In the genomic region with DNA sequence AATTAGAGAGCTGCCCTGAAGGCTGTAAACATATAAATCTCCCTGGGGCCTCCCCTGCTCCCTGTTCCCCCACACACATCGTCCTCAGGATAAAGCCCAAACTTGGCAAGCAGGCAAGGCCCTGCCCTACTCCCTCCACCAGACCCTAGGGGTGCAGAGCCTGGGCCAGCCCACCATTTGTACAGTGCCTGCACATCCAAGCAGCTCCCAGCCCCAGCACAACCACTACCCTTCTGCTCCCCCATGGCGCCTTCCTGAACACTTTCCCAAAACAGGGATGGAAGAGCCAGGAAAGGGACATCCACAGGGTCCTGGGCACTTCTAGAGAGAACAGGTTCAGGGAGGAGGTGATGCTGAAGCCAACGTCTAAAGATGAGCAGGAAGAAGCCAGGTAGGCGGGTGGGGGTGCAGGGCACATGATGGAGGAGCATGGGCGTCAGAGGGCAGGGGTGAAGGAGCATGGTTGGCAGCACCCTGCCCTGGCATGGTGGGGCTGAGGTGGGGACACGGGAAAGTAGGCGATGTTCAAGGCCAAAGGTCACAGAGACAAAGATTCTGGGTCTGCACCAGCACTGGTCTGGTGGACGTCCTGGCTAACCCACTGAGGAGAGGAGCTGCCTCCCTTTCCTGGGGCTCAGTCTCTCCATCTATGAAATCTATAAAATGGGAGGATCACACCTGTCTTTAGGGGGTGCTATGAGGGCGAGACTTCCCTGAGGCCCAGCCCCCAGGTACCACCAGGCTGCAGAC, we compare ENCODE assay signal across 16 cellular contexts.
DNase-seq lines count a peak whose midpoint lies in the region; ATAC-seq, FAIRE-seq and TF ChIP-seq lines count a peak whose summit lies in the region.
"Had no signal": no experiment of that assay in that cellular context is flagged by ENCODE, and none has a peak within 500 bp of the region (broad histone marks: within the 10 kb centered on the region; RNA-seq: fewer than 3 reads in every experiment).

No MANE protein-coding gene starts in this region.

- no peak overlapping the region for H2BK120ac ChIP-seq in mesendoderm (ENCODE audit: low read depth, low read length)

- no peak overlapping the region for H4K5ac ChIP-seq in mesendoderm (ENCODE audit: low read length)

- TF ChIP-seq EP300 in suprapubic skin (IDR thresholded peaks at IDR 0.05): no peak

- DNase-seq in activated effector memory CD4-positive, alpha-beta T cell treated with anti-CD3 and anti-CD28 coated beads, Interleukin-2, amount 50 U/mL, for 16 hours: peak; percentile 50
- no peak for DNase-seq in activated effector memory CD4-positive, alpha-beta T cell treated with Interleukin-2 at 50 U/mL for 16 hours
- peak; percentile 37 for DNase-seq in RWPE2 (ENCODE audit: low spot score)
- DNase-seq in mesendoderm: no peak
- peak; percentile 34 to 65 for DNase-seq in suprapubic skin (ENCODE audit: low spot score in 2 of 2)
- no peak for DNase-seq in small intestine
- DNase-seq in SKM-1 (lab: John Stamatoyannopoulos, UW; ENCODE audit: unreplicated experiment): no peak
- DNase-seq: amniotic stem cell; effector CD8-positive, alpha-beta T cell; HCEC 1CT; NCI-H1417; NCI-H526; SIG-M5; stimulated activated CD4-positive, alpha-beta T cell treated with anti-CD3 and anti-CD28 coated beads, Interleukin-2, amount 100 ng/mL, for 24 hours had no signal

- no peak overlapping the region for H3K4me2 ChIP-seq in mesendoderm (ENCODE audit: low read length)

- H2AK5ac ChIP-seq in mesendoderm (ENCODE audit: low read length): peak overlapping the region; percentile 19

- no peak overlapping the region for H3K9ac ChIP-seq in mesendoderm (ENCODE audit: low read length)

- H3K27ac ChIP-seq in RWPE2 (ENCODE audit: poor library complexity, severe bottlenecking) (no peak overlapping the region), mesendoderm (ENCODE audit: low read depth, low read length) (no peak overlapping the region), suprapubic skin (no peak overlapping the region), small intestine (ENCODE audit: low read depth in 1 of 2, low read length in 1 of 2) (no peak overlapping the region)

- H3K23ac ChIP-seq in mesendoderm (ENCODE audit: low read length): no peak overlapping the region

- H3K36me3 ChIP-seq in RWPE2 (ENCODE audit: low read depth) (no peaks in the 10 kb centered on the region), mesendoderm (ENCODE audit: control insufficient read depth, insufficient read depth, low read length) (no peaks in the 10 kb centered on the region), suprapubic skin (no peaks in the 10 kb centered on the region), small intestine (ENCODE audit: control insufficient read depth in 2 of 2, insufficient read depth in 2 of 2, low read length in 2 of 2) (no peaks in the 10 kb centered on the region)
- H3K36me3 ChIP-seq: pancreas had no signal

- H4K8ac ChIP-seq in mesendoderm (ENCODE audit: low read depth, low read length): no peak overlapping the region

- H3K4ac ChIP-seq in mesendoderm (ENCODE audit: low read depth, low read length): no peak overlapping the region

- no peaks in the 10 kb centered on the region for H3K9me3 ChIP-seq in RWPE2 (ENCODE audit: severe bottlenecking)
- no peaks in the 10 kb centered on the region for H3K9me3 ChIP-seq in suprapubic skin
- H3K9me3 ChIP-seq in small intestine (ENCODE audit: control insufficient read depth, low read depth): no peaks in the 10 kb centered on the region
- H3K9me3 ChIP-seq: pancreas had no signal

- no peak overlapping the region for H3K56ac ChIP-seq in mesendoderm (ENCODE audit: low read length)

- FAIRE-seq in small intestine (lab: Jason Lieb, UNC): no peak
- FAIRE-seq: pancreas had no signal

- H2BK5ac ChIP-seq in mesendoderm (ENCODE audit: low read length): no peak overlapping the region

- no peak overlapping the region for H2BK15ac ChIP-seq in mesendoderm (replicated peaks; ENCODE audit: low read depth)

- H3K4me1 ChIP-seq in RWPE2 (ENCODE audit: insufficient read depth, poor library complexity, severe bottlenecking): peaks cover 11% of the 10 kb centered on the region
- H3K4me1 ChIP-seq in mesendoderm (ENCODE audit: control insufficient read depth, low read depth, low read length): peaks cover 3% of the 10 kb centered on the region
- peaks cover 21% of the 10 kb centered on the region for H3K4me1 ChIP-seq in suprapubic skin
- H3K4me1 ChIP-seq in small intestine (ENCODE audit: control insufficient read depth in 2 of 2, insufficient read depth in 1 of 2, low read depth in 1 of 2, low read length in 1 of 2): no peaks in the 10 kb centered on the region
- H3K4me1 ChIP-seq: pancreas had no signal

- ATAC-seq in RWPE2 (ENCODE audit: low read depth): no peak
- no peak for ATAC-seq in HG03196 (IDR thresholded peaks at IDR 0.05; ENCODE audit: unreplicated experiment)

- TF ChIP-seq CTCF in RWPE2 (IDR thresholded peaks at IDR 0.05; ENCODE audit: poor library complexity, severe bottlenecking) (no peak), suprapubic skin (IDR thresholded peaks at IDR 0.05) (no peak)

- no peak overlapping the region for H3K18ac ChIP-seq in mesendoderm (ENCODE audit: low read length)

- H3K79me1 ChIP-seq in mesendoderm (ENCODE audit: low read length): no peaks in the 10 kb centered on the region

- TF ChIP-seq POLR2A in suprapubic skin (IDR thresholded peaks at IDR 0.05): no peak

- H3K79me2 ChIP-seq in mesendoderm (ENCODE audit: control insufficient read depth, insufficient read depth, low read length): no peaks in the 10 kb centered on the region

- no peak overlapping the region for H3K4me3 ChIP-seq in RWPE2 (ENCODE audit: severe bottlenecking)
- no peak overlapping the region for H3K4me3 ChIP-seq in mesendoderm (ENCODE audit: low read length)
- H3K4me3 ChIP-seq in suprapubic skin: no peak overlapping the region
- H3K4me3 ChIP-seq in small intestine (ENCODE audit: low read depth in 1 of 2, low read length in 2 of 2): no peak overlapping the region
- H3K4me3 ChIP-seq: pancreas had no signal

- H3K27me3 ChIP-seq in RWPE2 (ENCODE audit: insufficient read depth, poor library complexity, severe bottlenecking) (no peaks in the 10 kb centered on the region), mesendoderm (ENCODE audit: insufficient read depth, low read length, poor library complexity) (no peaks in the 10 kb centered on the region), suprapubic skin (peaks cover 9% of the 10 kb centered on the region), small intestine (ENCODE audit: control insufficient read depth in 2 of 2, insufficient read depth in 2 of 2, low read length in 2 of 2) (no peaks in the 10 kb centered on the region)
- H3K27me3 ChIP-seq: pancreas had no signal

- no CpG with 5 or more reads among the region's 9 CpGs for WGBS in mesendoderm (ENCODE audit: extremely low coverage, insufficient coverage, low lambda C conversion rate)
- 76% methylated on average over 8 of the region's 9 CpGs for WGBS in suprapubic skin
- WGBS in small intestine, 3 donors: 60 to 77% (median 68%) methylated on average over 9 of the region's 9 CpGs

Comparison
In these comparisons a context has a peak if more than half of its experiments do, and no peak if none do; other contexts are left out.
1. DNase-seq: peak in activated effector memory CD4-positive, alpha-beta T cell treated with anti-CD3 and anti-CD28 coated beads, Interleukin-2, amount 50 U/mL, for 16 hours (single experiment), RWPE2 (single experiment) and suprapubic skin (2 of 2); none in activated effector memory CD4-positive, alpha-beta T cell treated with Interleukin-2 at 50 U/mL for 16 hours (single experiment), mesendoderm (single experiment), small intestine (single experiment) and SKM-1 (single experiment).